22 cellular contexts compared by ENCODE assay signal in the genomic region with DNA sequence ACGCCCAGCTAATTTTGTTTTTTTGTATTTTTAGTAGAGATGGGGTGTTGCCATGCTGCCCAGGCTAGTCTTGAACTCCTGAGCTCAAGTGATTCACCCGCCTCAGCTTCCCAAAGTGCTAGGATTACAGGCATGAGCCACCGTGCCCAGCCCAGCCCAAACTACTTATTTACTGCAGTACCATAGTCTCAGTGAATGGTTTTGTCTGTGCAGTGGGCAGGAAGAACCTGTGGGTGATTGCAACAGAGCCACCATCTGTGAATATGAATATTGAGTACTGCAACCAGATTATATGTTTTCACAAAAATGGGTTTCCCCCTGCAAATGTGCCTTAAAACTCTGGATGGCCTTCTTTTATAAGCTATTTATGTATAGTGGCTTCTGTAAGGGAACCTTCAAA.
"Had no signal": no experiment of that assay in that cellular context is flagged by ENCODE, and none has a peak within 500 bp of the region (broad histone marks: within the 10 kb centered on the region; RNA-seq: fewer than 3 reads in every experiment).

No MANE protein-coding gene starts in this region.

- H3K9me3 Mint-ChIP-seq: dendritic cell treated with granulocyte-macrophage colony-stimulating factor and Interleukin-4, amounts not matched to agents 40 ng/mL and 50 ng/mL, for 4 days; endodermal cell; mesothelial cell of epicardium; naive thymus-derived CD4-positive, alpha-beta T cell; type B pancreatic cell had no signal

- H3K27ac Mint-ChIP-seq: dendritic cell treated with granulocyte-macrophage colony-stimulating factor and Interleukin-4, amounts not matched to agents 40 ng/mL and 50 ng/mL, for 4 days; endodermal cell; mesothelial cell of epicardium had no signal

- DNase-seq: colonic mucosa; effector CD8-positive, alpha-beta T cell; endodermal cell; foreskin keratinocyte; heart right ventricle; hippocampal formation; left cardiac atrium; left lung; mesenchymal stem cell; naive thymus-derived CD4-positive, alpha-beta T cell; stimulated activated CD4-positive, alpha-beta T cell treated with anti-CD3 and anti-CD28 coated beads, Interleukin-12 subunit alpha, Interleukin-12 subunit beta, amount 100 ng/mL, for 4 hours; stimulated activated CD4-positive, alpha-beta T cell treated with anti-CD3 and anti-CD28 coated beads, Interleukin-1b, Interleukin-23, amount 100 ng/mL, for 48 hours; stimulated activated CD4-positive, alpha-beta T cell treated with anti-CD3 and anti-CD28 coated beads, Interleukin-4, amount 100 ng/mL, for 1 hour; stimulated activated CD8-positive, alpha-beta memory T cell treated with anti-CD3 and anti-CD28 coated beads, Interleukin-4, amount 100 ng/mL, for 48 hours; stimulated activated naive CD4-positive, alpha-beta T cell treated with Interleukin-2 at 50 U/mL for 16 hours; stomach; thyroid gland had no signal

- H3K27me3 Mint-ChIP-seq: dendritic cell treated with granulocyte-macrophage colony-stimulating factor and Interleukin-4, amounts not matched to agents 40 ng/mL and 50 ng/mL, for 4 days; naive thymus-derived CD4-positive, alpha-beta T cell; type B pancreatic cell had no signal

- H3K4me3 Mint-ChIP-seq: dendritic cell treated with granulocyte-macrophage colony-stimulating factor and Interleukin-4, amounts not matched to agents 40 ng/mL and 50 ng/mL, for 4 days; endodermal cell; mesothelial cell of epicardium; naive thymus-derived CD4-positive, alpha-beta T cell; type B pancreatic cell had no signal

- ATAC-seq: foreskin keratinocyte; gastroesophageal sphincter; heart right ventricle; left cardiac atrium; left lung; naive thymus-derived CD4-positive, alpha-beta T cell; sciatic nerve had no signal

- H3K4me1 Mint-ChIP-seq: mesothelial cell of epicardium had no signal
